Comparison of ENCODE assay signal across 8 cellular contexts in genomic region chr6:7726416-7727149, GRCh38. TPM values are rescaled to one million over a fixed set of nuclear protein-coding genes. Genes with fewer than 3 reads are reported as not detected.
DNase-seq lines count a peak whose midpoint lies in the region; ATAC-seq and TF ChIP-seq lines count a peak whose summit lies in the region.

No MANE protein-coding gene starts in this region.

- H3K9me2 ChIP-seq in PC-3 (replicated peaks; ENCODE audit: low read length): no peaks in the 10 kb centered on the region

- peaks cover 51% of the 10 kb centered on the region for H3K27me3 Mint-ChIP-seq in nephron progenitor cell (ENCODE audit: low read depth, poor library complexity)

- peaks cover 48% of the 10 kb centered on the region for H3K4me1 ChIP-seq in PC-3 (ENCODE audit: insufficient read depth, low read length)

- no peaks in the 10 kb centered on the region for H3K9me3 Mint-ChIP-seq in nephron progenitor cell

- peaks cover 49% of the 10 kb centered on the region for H3K4me1 Mint-ChIP-seq in nephron progenitor cell

- no peaks in the 10 kb centered on the region for H3K36me3 Mint-ChIP-seq in nephron progenitor cell (ENCODE audit: low read depth)

- no peaks in the 10 kb centered on the region for H3K79me2 ChIP-seq in PC-3 (ENCODE audit: low read length)

- peak overlapping the region; percentile 88 for H3K4me3 Mint-ChIP-seq in nephron progenitor cell

- TF ChIP-seq CTCF in GM10266 (IDR thresholded peaks at IDR 0.05; ENCODE audit: control insufficient read depth, insufficient read depth, low read depth, missing control alignments) (no peak), PC-3 (conservative IDR thresholded peaks at IDR 0.05; ENCODE audit: low read depth, low read length) (no peak), epithelial cell of proximal tubule (conservative IDR thresholded peaks at IDR 0.05; ENCODE audit: low read depth, low read length) (no peak), nephron progenitor cell (IDR thresholded peaks at IDR 0.05) (no peak)

- H3K27ac ChIP-seq in PC-3 (ENCODE audit: low read length): no peak overlapping the region

- peak; percentile 26 for ATAC-seq in PC-3

- no peak overlapping the region for H3K27ac Mint-ChIP-seq in nephron progenitor cell

- peaks cover 5% of the 10 kb centered on the region for H3F3A ChIP-seq in PC-3 (ENCODE audit: low read length, unreplicated experiment)

- no peaks in the 10 kb centered on the region for H4K20me1 ChIP-seq in PC-3 (ENCODE audit: low read length)

- no TSS peak for BruUV-seq in PC-3 (replicated peaks; lab: Mats Ljungman, UMichigan)

- POLR2A ChIA-PET in PC-3 (lab: Charles Lee; ENCODE audit: unreplicated experiment): no interaction called here

- H3K4me2 ChIP-seq in PC-3 (ENCODE audit: low read length): peak overlapping the region; percentile 96

- DNase-seq in GM10266 (ENCODE audit: extremely low spot score) (peak; percentile 55), H7 (peak; percentile 84), PC-3 (peak; percentile 19), epithelial cell of proximal tubule (ENCODE audit: low read depth) (no peak), nephron progenitor cell (peak; percentile 35), NCI-H1048 (lab: John Stamatoyannopoulos, UW) (no peak), H4 (ENCODE audit: low spot score) (no peak)
- DNase-seq in stimulated activated naive CD4-positive, alpha-beta T cell treated with Interleukin-2 at 50 U/mL for 16 hours (lab: John Stamatoyannopoulos, UW): no peak

- H3K4me3 ChIP-seq in H7 (ENCODE audit: insufficient read depth, low read depth, low read length) (peak overlapping the region; percentile 57), PC-3 (ENCODE audit: low read length) (peak overlapping the region; percentile 71), epithelial cell of proximal tubule (ENCODE audit: low read depth, low read length) (peak overlapping the region; percentile 56)

- H3K9ac ChIP-seq in PC-3 (ENCODE audit: low read length): no peak overlapping the region

- H3K27me3 ChIP-seq in H7 (ENCODE audit: control insufficient read depth, insufficient read depth, low read length) (peaks cover 70% of the 10 kb centered on the region), PC-3 (ENCODE audit: low read length) (peaks cover 39% of the 10 kb centered on the region)

- intact Hi-C loops in PC-3 (cut with micrococcal nuclease): no loop called here

- no peaks in the 10 kb centered on the region for H3K9me3 ChIP-seq in PC-3 (ENCODE audit: low read length)

- peak overlapping the region; percentile 83 for H2AFZ ChIP-seq in PC-3 (ENCODE audit: low read length)

- CTCF ChIA-PET in PC-3 (lab: Charles Lee): no interaction called here

- H3K36me3 ChIP-seq in H7 (replicated peaks; ENCODE audit: control insufficient read depth, insufficient read depth, low read length): no peaks in the 10 kb centered on the region
- no peaks in the 10 kb centered on the region for H3K36me3 ChIP-seq in PC-3 (ENCODE audit: low read depth, low read length)

RNA-seq across cellular contexts. Expression of gene BMP6, which starts 0.7 kb away (rescaled TPM):
- 0.37 and 0.73 TPM in 2 replicates for total RNA-seq in H7 (2014; rRNA removed; shearing (Covaris generic))
- total RNA-seq in PC-3 (2014; rRNA removed): 0.15 and 1.3 TPM in 2 replicates
- 0.29 and 1.3 TPM in 2 replicates for total RNA-seq in epithelial cell of proximal tubule
- 2.1 and 2.8 TPM in 2 replicates for total RNA-seq in H4 (2014; rRNA removed; shearing (Covaris generic))

Comparison
In these comparisons a context has a peak if more than half of its experiments do, and no peak if none do; other contexts are left out.
1. DNase-seq: peak in GM10266 (single experiment), H7 (single experiment), PC-3 (single experiment) and nephron progenitor cell (single experiment); none in epithelial cell of proximal tubule (single experiment), NCI-H1048 (single experiment), H4 (single experiment) and stimulated activated naive CD4-positive, alpha-beta T cell treated with Interleukin-2 at 50 U/mL for 16 hours (single experiment).
2. Peak in every context shown above with its lines, with median percentiles within 50 percentile points of each other: H3K4me3 ChIP-seq.